Comparison of ENCODE assay signal across 17 cellular contexts in the genomic region with DNA sequence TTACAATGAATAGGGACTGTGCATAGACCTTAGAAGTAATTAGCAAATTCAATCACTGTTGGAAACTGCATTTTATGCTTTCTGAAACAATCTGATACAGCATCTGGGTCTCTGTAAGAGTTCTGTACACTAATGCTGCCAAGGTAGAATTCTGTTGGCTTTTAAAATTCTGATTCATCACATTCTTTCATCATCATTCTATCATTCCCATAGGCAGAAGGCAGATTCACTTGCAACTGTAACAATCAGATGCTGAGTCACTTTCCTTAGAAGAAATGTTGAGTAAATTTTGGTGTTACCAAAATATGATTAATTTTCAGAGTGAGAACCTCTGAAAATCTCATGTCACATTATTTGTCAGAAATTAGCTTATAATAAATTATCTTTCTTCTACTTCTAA.
DNase-seq lines count a peak whose midpoint lies in the region; ATAC-seq and TF ChIP-seq lines count a peak whose summit lies in the region.
"Had no signal": no experiment of that assay in that cellular context is flagged by ENCODE, and none has a peak within 500 bp of the region (broad histone marks: within the 10 kb centered on the region; RNA-seq: fewer than 3 reads in every experiment).

No MANE protein-coding gene starts in this region.

- ATAC-seq in GM18517 (IDR thresholded peaks at IDR 0.05; ENCODE audit: unreplicated experiment), result no peak
- ATAC-seq in GM21381 (IDR thresholded peaks at IDR 0.05; ENCODE audit: unreplicated experiment), result no peak
- ATAC-seq in HG02798 (IDR thresholded peaks at IDR 0.05; ENCODE audit: poor library complexity, unreplicated experiment), result no peak
- ATAC-seq: effector memory CD8-positive, alpha-beta T cell; T-cell had no signal

- TF ChIP-seq POLR2A in NB4 (IDR thresholded peaks at IDR 0.05; ENCODE audit: extremely low read depth, insufficient read length), result no peak

- POLR2A ChIA-PET in BJ (lab: Charles Lee), result no interaction called here

- DNase-seq in BJ (ENCODE audit: low read depth), result peak; percentile 50
- DNase-seq in NB4 (ENCODE audit: low read depth), result peak; percentile 4
- peak; percentile 68 to 93 for DNase-seq in cardiac fibroblast (ENCODE audit: low read depth in 2 of 2)
- peak; percentile 65 for DNase-seq in kidney tubule cell (ENCODE audit: low spot score)
- DNase-seq in NOMO-1 treated with DMSO at 0.1 percent for 48 hours (lab: John Stamatoyannopoulos, UW; ENCODE audit: unreplicated experiment), result no peak
- DNase-seq: activated CD4-positive, alpha-beta T cell treated with anti-CD3 and anti-CD28 coated beads for 1 hour; activated T-cell treated with anti-CD3 and anti-CD28 coated beads, Interleukin-2, amount 50 U/mL, for 48 hours; aorta; Calu3; effector memory CD8-positive, alpha-beta T cell; spleen; T-cell had no signal

- TF ChIP-seq CTCF in BJ (IDR thresholded peaks at IDR 0.05; ENCODE audit: insufficient read depth, low read depth, low read length) (no peak), NB4 (IDR thresholded peaks at IDR 0.05; ENCODE audit: low read depth, low read length) (no peak), cardiac fibroblast (IDR thresholded peaks at IDR 0.05; ENCODE audit: low read depth, low read length) (no peak)

- CTCF ChIA-PET in BJ (lab: Yijun Ruan, JAX), result interaction anchor here (0.8 kb wide), 1 partner anchor 13 kb away, joined by 3 read pairs; no protein-coding TSS in a partner anchor

- H3K4me3 ChIP-seq in BJ (ENCODE audit: low read depth, low read length), result no peak overlapping the region
- H3K4me3 ChIP-seq in NB4 (ENCODE audit: low read depth, low read length), result no peak overlapping the region
- H3K4me3 ChIP-seq in cardiac fibroblast (replicated peaks in 1 of 2; ENCODE audit: low read depth in 2 of 2, low read length in 2 of 2), result no peak overlapping the region
- H3K4me3 ChIP-seq: lung, neural progenitor cell, spleen had no signal

- H3K36me3 ChIP-seq in BJ (ENCODE audit: control insufficient read depth, insufficient read depth, low read length), result no peaks in the 10 kb centered on the region
- H3K36me3 ChIP-seq: spleen had no signal

- H3K27me3 ChIP-seq in BJ (ENCODE audit: control insufficient read depth, insufficient read depth, low read length), result no peaks in the 10 kb centered on the region
- H3K27me3 ChIP-seq: neural progenitor cell, spleen had no signal
